In the genomic region with DNA sequence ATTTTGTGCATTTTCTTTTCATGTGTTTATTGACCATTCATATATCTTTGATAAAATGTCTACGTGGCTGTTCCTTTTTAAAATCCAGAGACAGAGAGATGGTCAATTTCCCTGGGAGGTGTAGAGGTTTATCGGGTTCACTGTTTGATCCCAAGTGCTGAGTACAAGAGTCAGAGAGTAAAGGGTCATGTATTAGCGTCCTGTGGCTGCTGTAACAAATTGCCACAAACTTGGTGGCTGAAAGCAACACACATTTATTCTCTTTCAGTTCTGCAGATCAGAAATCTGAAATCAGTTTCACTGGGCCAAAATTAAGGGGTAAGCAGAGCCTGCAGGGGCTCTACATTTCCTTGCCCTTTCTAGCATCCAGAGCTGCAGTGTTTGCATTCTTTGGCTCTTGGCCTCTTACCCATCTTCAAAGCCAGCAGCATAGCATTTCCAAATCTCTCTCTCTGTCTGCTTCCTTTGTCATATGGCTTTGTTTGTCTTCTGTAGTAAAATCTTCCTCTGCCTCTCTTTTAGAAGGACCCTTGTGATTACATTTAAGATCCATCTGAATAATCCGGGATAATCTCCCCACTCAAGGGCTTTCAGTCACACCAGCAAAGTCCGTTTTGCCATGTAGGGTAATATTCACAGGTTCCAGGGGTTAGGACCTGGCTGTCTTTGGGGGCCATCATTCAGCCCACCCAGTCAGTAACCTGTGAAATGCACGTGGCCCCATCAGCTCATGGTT, we compare ENCODE assay signal across 1 cellular context.
TF ChIP-seq lines count a peak whose summit lies in the region.

No MANE protein-coding gene starts in this region.

TF ChIP-seq in HepG2, 621 proteins besides CTCF, POLR2A, EP300 and RAD21 (continued from another document):
- no peak for TF ChIP-seq ZNF552 (CRISPR knock-in tag; IDR thresholded peaks at IDR 0.05; ENCODE audit: borderline replicate concordance)
- TF ChIP-seq TEAD3 (CRISPR knock-in tag; optimal IDR thresholded peaks at IDR 0.05; ENCODE audit: borderline replicate concordance) = peak; percentile 46
- TF ChIP-seq, protein P1, sequence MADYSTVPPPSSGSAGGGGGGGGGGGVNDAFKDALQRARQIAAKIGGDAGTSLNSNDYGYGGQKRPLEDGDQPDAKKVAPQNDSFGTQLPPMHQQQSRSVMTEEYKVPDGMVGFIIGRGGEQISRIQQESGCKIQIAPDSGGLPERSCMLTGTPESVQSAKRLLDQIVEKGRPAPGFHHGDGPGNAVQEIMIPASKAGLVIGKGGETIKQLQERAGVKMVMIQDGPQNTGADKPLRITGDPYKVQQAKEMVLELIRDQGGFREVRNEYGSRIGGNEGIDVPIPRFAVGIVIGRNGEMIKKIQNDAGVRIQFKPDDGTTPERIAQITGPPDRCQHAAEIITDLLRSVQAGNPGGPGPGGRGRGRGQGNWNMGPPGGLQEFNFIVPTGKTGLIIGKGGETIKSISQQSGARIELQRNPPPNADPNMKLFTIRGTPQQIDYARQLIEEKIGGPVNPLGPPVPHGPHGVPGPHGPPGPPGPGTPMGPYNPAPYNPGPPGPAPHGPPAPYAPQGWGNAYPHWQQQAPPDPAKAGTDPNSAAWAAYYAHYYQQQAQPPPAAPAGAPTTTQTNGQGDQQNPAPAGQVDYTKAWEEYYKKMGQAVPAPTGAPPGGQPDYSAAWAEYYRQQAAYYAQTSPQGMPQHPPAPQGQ (CRISPR knock-in tag; IDR thresholded peaks at IDR 0.05; ENCODE audit: borderline replicate concordance) = peak; percentile 63; the same call in 1 of the 2 replicates
- TF ChIP-seq, protein P2, sequence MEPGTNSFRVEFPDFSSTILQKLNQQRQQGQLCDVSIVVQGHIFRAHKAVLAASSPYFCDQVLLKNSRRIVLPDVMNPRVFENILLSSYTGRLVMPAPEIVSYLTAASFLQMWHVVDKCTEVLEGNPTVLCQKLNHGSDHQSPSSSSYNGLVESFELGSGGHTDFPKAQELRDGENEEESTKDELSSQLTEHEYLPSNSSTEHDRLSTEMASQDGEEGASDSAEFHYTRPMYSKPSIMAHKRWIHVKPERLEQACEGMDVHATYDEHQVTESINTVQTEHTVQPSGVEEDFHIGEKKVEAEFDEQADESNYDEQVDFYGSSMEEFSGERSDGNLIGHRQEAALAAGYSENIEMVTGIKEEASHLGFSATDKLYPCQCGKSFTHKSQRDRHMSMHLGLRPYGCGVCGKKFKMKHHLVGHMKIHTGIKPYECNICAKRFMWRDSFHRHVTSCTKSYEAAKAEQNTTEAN (CRISPR knock-in tag; conservative IDR thresholded peaks at IDR 0.05) = no peak
- TF ChIP-seq NFKBIZ (CRISPR knock-in tag; IDR thresholded peaks at IDR 0.05) = peak; percentile 4; the same call in 1 of the 2 replicates
- no peak for TF ChIP-seq BORCS8-MEF2B (CRISPR knock-in tag; IDR thresholded peaks at IDR 0.05)
- no peak for TF ChIP-seq YEATS4 (CRISPR knock-in tag; IDR thresholded peaks at IDR 0.05; ENCODE audit: borderline replicate concordance)
- 0 out of 2 replicates have a peak, but pooled peaks have one; percentile 9 for TF ChIP-seq HNF4G (IDR thresholded peaks at IDR 0.05; ENCODE audit: borderline replicate concordance, low read depth, low read length)
- TF ChIP-seq HNF4G (CRISPR knock-in tag; IDR thresholded peaks at IDR 0.05; ENCODE audit: borderline replicate concordance, low read depth) = no peak
- TF ChIP-seq ZNF12 (CRISPR knock-in tag; IDR thresholded peaks at IDR 0.05) = peak; percentile 99
- TF ChIP-seq, protein P3, sequence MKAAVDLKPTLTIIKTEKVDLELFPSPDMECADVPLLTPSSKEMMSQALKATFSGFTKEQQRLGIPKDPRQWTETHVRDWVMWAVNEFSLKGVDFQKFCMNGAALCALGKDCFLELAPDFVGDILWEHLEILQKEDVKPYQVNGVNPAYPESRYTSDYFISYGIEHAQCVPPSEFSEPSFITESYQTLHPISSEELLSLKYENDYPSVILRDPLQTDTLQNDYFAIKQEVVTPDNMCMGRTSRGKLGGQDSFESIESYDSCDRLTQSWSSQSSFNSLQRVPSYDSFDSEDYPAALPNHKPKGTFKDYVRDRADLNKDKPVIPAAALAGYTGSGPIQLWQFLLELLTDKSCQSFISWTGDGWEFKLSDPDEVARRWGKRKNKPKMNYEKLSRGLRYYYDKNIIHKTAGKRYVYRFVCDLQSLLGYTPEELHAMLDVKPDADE (CRISPR knock-in tag; IDR thresholded peaks at IDR 0.05) = no peak
- TF ChIP-seq, protein P4, sequence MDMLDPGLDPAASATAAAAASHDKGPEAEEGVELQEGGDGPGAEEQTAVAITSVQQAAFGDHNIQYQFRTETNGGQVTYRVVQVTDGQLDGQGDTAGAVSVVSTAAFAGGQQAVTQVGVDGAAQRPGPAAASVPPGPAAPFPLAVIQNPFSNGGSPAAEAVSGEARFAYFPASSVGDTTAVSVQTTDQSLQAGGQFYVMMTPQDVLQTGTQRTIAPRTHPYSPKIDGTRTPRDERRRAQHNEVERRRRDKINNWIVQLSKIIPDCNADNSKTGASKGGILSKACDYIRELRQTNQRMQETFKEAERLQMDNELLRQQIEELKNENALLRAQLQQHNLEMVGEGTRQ (IDR thresholded peaks at IDR 0.05; ENCODE audit: low read depth, low read length) = no peak
- TF ChIP-seq, protein P4 (CRISPR knock-in tag; IDR thresholded peaks at IDR 0.05; ENCODE audit: borderline replicate concordance) = no peak
- TF ChIP-seq ZNF256 (CRISPR knock-in tag; conservative IDR thresholded peaks at IDR 0.05) = no peak
- TF ChIP-seq HOXA5 (CRISPR knock-in tag; IDR thresholded peaks at IDR 0.05) = no peak
- no peak for TF ChIP-seq ZNF557 (CRISPR knock-in tag; IDR thresholded peaks at IDR 0.05)
TF ChIP-seq in HepG2: peak in this region for 6.
